ENCODE assay signal across 2 cellular contexts in the genomic region with DNA sequence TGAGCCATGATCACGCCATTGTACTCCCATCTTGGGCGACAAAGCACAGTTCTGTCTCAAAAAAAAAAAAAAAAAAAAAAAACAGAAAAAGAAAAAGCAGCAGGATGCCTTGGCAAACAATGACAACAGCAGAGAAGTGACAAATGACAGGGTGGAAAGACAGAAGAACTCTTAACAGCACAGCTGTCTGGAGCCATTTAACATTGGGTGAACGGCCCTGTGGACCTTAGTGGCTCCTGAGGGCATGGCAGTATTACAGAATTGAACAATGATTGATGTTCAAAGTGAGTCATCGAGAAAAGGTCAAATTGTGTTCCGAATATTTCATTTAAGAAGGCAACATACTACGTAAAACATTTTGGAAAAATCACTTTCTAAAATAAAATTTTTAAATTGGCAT.
TF ChIP-seq lines count a peak whose summit lies in the region.

No MANE protein-coding gene starts in this region.

TF ChIP-seq in HCT116, 20 proteins besides CTCF, POLR2A, EP300 and RAD21:
- TF ChIP-seq FOSL1 (IDR thresholded peaks at IDR 0.05; ENCODE audit: low read depth) (peak; percentile 53), MAX (IDR thresholded peaks at IDR 0.05) (no peak), ZFX (IDR thresholded peaks at IDR 0.05) (no peak), EGR1 (IDR thresholded peaks at IDR 0.05; ENCODE audit: low read depth) (no peak), SIN3A (IDR thresholded peaks at IDR 0.05; ENCODE audit: low read depth) (no peak), EZH2 (IDR thresholded peaks at IDR 0.05) (no peak), EZH2phosphoT487 (IDR thresholded peaks at IDR 0.05; ENCODE audit: borderline replicate concordance) (no peak), ZNF274 (IDR thresholded peaks at IDR 0.05; ENCODE audit: low read depth, low read length) (no peak), SRF (IDR thresholded peaks at IDR 0.05; ENCODE audit: low read depth) (no peak), CEBPB (IDR thresholded peaks at IDR 0.05; ENCODE audit: low read depth) (no peak), REST (IDR thresholded peaks at IDR 0.05; ENCODE audit: low read depth) (no peak), ZBTB33 (IDR thresholded peaks at IDR 0.05; ENCODE audit: extremely low read depth, insufficient replicate concordance, low read length) (no peak), ELF1 (IDR thresholded peaks at IDR 0.05; ENCODE audit: borderline replicate concordance, low read depth) (no peak), CBX3 (IDR thresholded peaks at IDR 0.05; ENCODE audit: low read depth) (peak; percentile 50; the same call in 1 of the 2 replicates), POLR2AphosphoS5 (IDR thresholded peaks at IDR 0.05; ENCODE audit: low read depth, low read length) (no peak), SP1 (IDR thresholded peaks at IDR 0.05; ENCODE audit: low read depth) (no peak; the same call in 1 of the 2 replicates), YY1 (IDR thresholded peaks at IDR 0.05; ENCODE audit: extremely low read depth, insufficient replicate concordance, low read depth, low read length) (no peak), TCF7L2 (IDR thresholded peaks at IDR 0.05; ENCODE audit: borderline replicate concordance, extremely low read depth, insufficient read depth, insufficient read length) (peak; percentile 34), JUND (IDR thresholded peaks at IDR 0.05) (0 out of 2 replicates have a peak, but pooled peaks have one; percentile 29)
- TF ChIP-seq, protein P1, sequence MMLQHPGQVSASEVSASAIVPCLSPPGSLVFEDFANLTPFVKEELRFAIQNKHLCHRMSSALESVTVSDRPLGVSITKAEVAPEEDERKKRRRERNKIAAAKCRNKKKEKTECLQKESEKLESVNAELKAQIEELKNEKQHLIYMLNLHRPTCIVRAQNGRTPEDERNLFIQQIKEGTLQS (IDR thresholded peaks at IDR 0.05), result no peak

TF ChIP-seq in endothelial cell of umbilical vein, 7 proteins besides CTCF, POLR2A, EP300 and RAD21:
- TF ChIP-seq JUN (IDR thresholded peaks at IDR 0.05; ENCODE audit: borderline replicate concordance, insufficient read depth, insufficient read length, low read depth) (no peak), POLR2AphosphoS5 (IDR thresholded peaks at IDR 0.05; ENCODE audit: insufficient read depth, low read depth, low read length) (no peak), GATA2 (IDR thresholded peaks at IDR 0.05; ENCODE audit: insufficient read depth, insufficient read length, low read depth, low read length) (no peak), FOS (IDR thresholded peaks at IDR 0.05; ENCODE audit: borderline replicate concordance, insufficient read depth, low read length) (no peak)
